ENCODE assay signal across 12 cellular contexts in genomic region chr20:56157530-56158203, GRCh38.
DNase-seq lines count a peak whose midpoint lies in the region; ATAC-seq and TF ChIP-seq lines count a peak whose summit lies in the region.
"Had no signal": no experiment of that assay in that cellular context is flagged by ENCODE, and none has a peak within 500 bp of the region (broad histone marks: within the 10 kb centered on the region; RNA-seq: fewer than 3 reads in every experiment).

No MANE protein-coding gene starts in this region.

- TF ChIP-seq CTCF in LNCaP clone FGC (IDR thresholded peaks at IDR 0.05; ENCODE audit: control insufficient read depth, extremely low read depth, insufficient read depth), result no peak
- no peak for TF ChIP-seq CTCF in mucosa of descending colon (IDR thresholded peaks at IDR 0.05)
- no peak for TF ChIP-seq CTCF in GM10248 (IDR thresholded peaks at IDR 0.05; ENCODE audit: control extremely low read depth, extremely low read depth, low read depth, missing control alignments)

- intact Hi-C loops in mucosa of descending colon (cut with DNase I, micrococcal nuclease), result no loop called here

- no peaks in the 10 kb centered on the region for H3K9me3 ChIP-seq in mucosa of descending colon
- H3K9me3 ChIP-seq: BLaER1 treated with 17β-estradiol and CSF1 and Interleukin-3, amounts not matched to agents 10 nM and 100 nM had no signal

- H3K4me3 ChIP-seq in LNCaP clone FGC (ENCODE audit: low read depth, low read length) (no peak overlapping the region), mucosa of descending colon (no peak overlapping the region)
- H3K4me3 ChIP-seq: BLaER1 treated with 17β-estradiol and CSF1 and Interleukin-3, amounts not matched to agents 10 nM and 100 nM; GM23338 had no signal

- DNase-seq in DMS153 (lab: John Stamatoyannopoulos, UW), result peak; percentile 61
- DNase-seq in LNCaP clone FGC (ENCODE audit: low read depth), result peak; percentile 4
- DNase-seq in NCI-H774 (lab: John Stamatoyannopoulos, UW), result peak; percentile 19
- DNase-seq in mucosa of descending colon, result no peak
- DNase-seq in stimulated activated CD4-positive, alpha-beta T cell treated with anti-CD3 and anti-CD28 coated beads, Interleukin-2, amount 100 ng/mL, for 48 hours, result no peak
- no peak for DNase-seq in NCI-H345 treated with DMSO at 0.1 percent for 48 hours (lab: John Stamatoyannopoulos, UW; ENCODE audit: unreplicated experiment)
- DNase-seq in GM10248 (ENCODE audit: extremely low spot score), result no peak
- DNase-seq: Calu3; CD8-positive, alpha-beta T cell; HCEC 1CT had no signal

- POLR2A ChIA-PET in GM10248 (lab: Yijun Ruan, JAX), result no interaction called here

- CTCF ChIA-PET in GM10248 (lab: Yijun Ruan, JAX), result no interaction called here

- H3K36me3 ChIP-seq in mucosa of descending colon (ENCODE audit: low read depth), result no peaks in the 10 kb centered on the region
- H3K36me3 ChIP-seq: BLaER1 treated with 17β-estradiol and CSF1 and Interleukin-3, amounts not matched to agents 10 nM and 100 nM had no signal

- peak; percentile 83 for ATAC-seq in mucosa of descending colon
- ATAC-seq: CD8-positive, alpha-beta T cell; GM23338 had no signal

- H3K4me1 ChIP-seq in mucosa of descending colon (ENCODE audit: low read depth), result peaks cover 11% of the 10 kb centered on the region
- H3K4me1 ChIP-seq: BLaER1 treated with 17β-estradiol and CSF1 and Interleukin-3, amounts not matched to agents 10 nM and 100 nM had no signal

Comparison
In these comparisons a context has a peak if more than half of its experiments do, and no peak if none do; other contexts are left out.
1. DNase-seq: peak in DMS153 (single experiment), LNCaP clone FGC (single experiment) and NCI-H774 (single experiment); none in mucosa of descending colon (0 of 3), stimulated activated CD4-positive, alpha-beta T cell treated with anti-CD3 and anti-CD28 coated beads, Interleukin-2, amount 100 ng/mL, for 48 hours (0 of 2), NCI-H345 treated with DMSO at 0.1 percent for 48 hours (single experiment) and GM10248 (single experiment).